Comparison of ENCODE assay signal across 20 cellular contexts in the genomic region with DNA sequence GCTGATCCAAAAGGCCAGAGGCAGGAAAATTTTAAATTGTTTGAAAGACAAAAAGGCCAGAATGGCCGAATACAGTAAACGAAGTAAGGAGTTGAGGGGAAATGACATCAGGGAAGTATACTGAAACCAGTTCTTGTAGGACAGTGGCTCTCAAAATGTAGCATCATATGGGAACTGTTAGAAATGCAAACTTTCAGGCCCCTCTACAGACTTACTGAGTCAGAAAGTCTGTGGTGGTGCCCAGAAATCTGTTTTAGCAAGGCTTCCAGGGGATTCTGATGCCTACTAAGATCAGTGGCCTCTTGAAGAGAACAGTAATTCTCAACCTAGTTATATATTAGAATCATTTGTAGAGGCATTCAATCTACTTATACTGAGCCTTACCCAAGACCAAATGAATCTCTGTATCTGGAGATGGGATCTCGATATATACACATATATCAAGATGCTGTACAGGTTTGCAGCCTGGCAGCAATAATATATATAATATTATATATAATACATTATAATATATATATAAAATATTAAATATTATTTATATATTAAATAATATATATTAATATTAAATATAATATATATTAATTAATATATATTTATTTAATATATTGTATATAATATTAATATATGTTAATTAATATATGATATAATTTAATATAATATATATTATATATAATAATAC. TPM values are rescaled to one million over a fixed set of nuclear protein-coding genes. Genes with fewer than 3 reads are reported as not detected.
"Had no signal": no experiment of that assay in that cellular context is flagged by ENCODE, and none has a peak within 500 bp of the region (broad histone marks: within the 10 kb centered on the region; RNA-seq: fewer than 3 reads in every experiment).

No MANE protein-coding gene starts in this region.

- H3K4me3 Mint-ChIP-seq: activated naive CD8-positive, alpha-beta T cell treated with anti-CD3 and anti-CD28 coated beads, Interleukin-2, amount 50 U/mL, for 24 hours; endodermal cell; naive thymus-derived CD8-positive, alpha-beta T cell; neural progenitor cell; stimulated activated memory B cell treated with anti-CD40 and anti-IgM and Interleukin-4, amounts not matched to agents 10 μg/mL and 1 μg/mL and 100 μg/mL, for 72 hours; type B pancreatic cell had no signal

- H3K9me3 Mint-ChIP-seq: activated naive CD8-positive, alpha-beta T cell treated with anti-CD3 and anti-CD28 coated beads, Interleukin-2, amount 50 U/mL, for 24 hours; endodermal cell; naive thymus-derived CD8-positive, alpha-beta T cell; neural progenitor cell; stimulated activated memory B cell treated with anti-CD40 and anti-IgM and Interleukin-4, amounts not matched to agents 10 μg/mL and 1 μg/mL and 100 μg/mL, for 72 hours; type B pancreatic cell had no signal

- DNase-seq: activated CD4-positive, alpha-beta T cell treated with anti-CD3 and anti-CD28 coated beads for 1 hour; activated naive CD4-positive, alpha-beta T cell; activated naive CD8-positive, alpha-beta T cell treated with anti-CD3 and anti-CD28 coated beads, Interleukin-2, amount 50 U/mL, for 24 hours; activated T-cell treated with anti-CD3 and anti-CD28 coated beads for 4 hours; cerebellar nuclear complex; endodermal cell; esophagus squamous epithelium; gastrocnemius medialis; hippocampal formation; kidney glomerular epithelial cell; left ventricle myocardium inferior; small intestine; stimulated activated CD4-positive, alpha-beta T cell treated with anti-CD3 and anti-CD28 coated beads, Interleukin-2, amount 100 ng/mL, for 24 hours; WERI-Rb-1 had no signal

- H3K4me1 Mint-ChIP-seq: activated naive CD8-positive, alpha-beta T cell treated with anti-CD3 and anti-CD28 coated beads, Interleukin-2, amount 50 U/mL, for 24 hours; endodermal cell; naive thymus-derived CD8-positive, alpha-beta T cell; neural progenitor cell; stimulated activated memory B cell treated with anti-CD40 and anti-IgM and Interleukin-4, amounts not matched to agents 10 μg/mL and 1 μg/mL and 100 μg/mL, for 72 hours had no signal

- ATAC-seq: activated naive CD8-positive, alpha-beta T cell treated with anti-CD3 and anti-CD28 coated beads, Interleukin-2, amount 50 U/mL, for 24 hours; gastrocnemius medialis; naive thymus-derived CD8-positive, alpha-beta T cell; sciatic nerve; stimulated activated memory B cell treated with anti-CD40 and anti-IgM and Interleukin-4, amounts not matched to agents 10 μg/mL and 1 μg/mL and 100 μg/mL, for 72 hours had no signal

- H3K36me3 Mint-ChIP-seq: naive thymus-derived CD8-positive, alpha-beta T cell; stimulated activated memory B cell treated with anti-CD40 and anti-IgM and Interleukin-4, amounts not matched to agents 10 μg/mL and 1 μg/mL and 100 μg/mL, for 72 hours; type B pancreatic cell had no signal

- H3K27me3 Mint-ChIP-seq: activated naive CD8-positive, alpha-beta T cell treated with anti-CD3 and anti-CD28 coated beads, Interleukin-2, amount 50 U/mL, for 24 hours; stimulated activated memory B cell treated with anti-CD40 and anti-IgM and Interleukin-4, amounts not matched to agents 10 μg/mL and 1 μg/mL and 100 μg/mL, for 72 hours; type B pancreatic cell had no signal

- H3K27ac Mint-ChIP-seq: activated naive CD8-positive, alpha-beta T cell treated with anti-CD3 and anti-CD28 coated beads, Interleukin-2, amount 50 U/mL, for 24 hours; endodermal cell; neural progenitor cell; stimulated activated memory B cell treated with anti-CD40 and anti-IgM and Interleukin-4, amounts not matched to agents 10 μg/mL and 1 μg/mL and 100 μg/mL, for 72 hours; type B pancreatic cell had no signal

RNA-seq across cellular contexts. Expression of a gene that starts 39.7 kb away (rescaled TPM):
- total RNA-seq: naive thymus-derived CD8-positive, alpha-beta T cell; T-helper 2 cell treated with Interferon-gamma antibody and Interleukin-4, amounts not matched to agents 100 ng/mL and 5 ng/mL, for 36 hours had no signal
